Comparison of ENCODE assay signal across 9 cellular contexts in genomic region chr6:110053395-110054240, GRCh38.
DNase-seq lines count a peak whose midpoint lies in the region; ATAC-seq and TF ChIP-seq lines count a peak whose summit lies in the region.
"Had no signal": no experiment of that assay in that cellular context is flagged by ENCODE, and none has a peak within 500 bp of the region (broad histone marks: within the 10 kb centered on the region; RNA-seq: fewer than 3 reads in every experiment).

No MANE protein-coding gene starts in this region.

- peaks cover 0 to 19% (median 2%) of the 10 kb centered on the region in 6 donors for H3K4me1 ChIP-seq in spleen

- no peaks in the 10 kb centered on the region for H3K36me3 Mint-ChIP-seq in activated CD4-positive, alpha-beta T cell treated with anti-CD3 and anti-CD28 coated beads, Interleukin-2, amount 10 ng/mL, durations not matched to agents 24 days and 14 days (ENCODE audit: low read depth)
- H3K36me3 Mint-ChIP-seq in activated naive CD8-positive, alpha-beta T cell treated with anti-CD3 and anti-CD28 coated beads, Interleukin-2, amount 50 U/mL, for 24 hours (ENCODE audit: low read depth): no peaks in the 10 kb centered on the region
- H3K36me3 Mint-ChIP-seq: activated naive CD8-positive, alpha-beta T cell treated with anti-CD3 and anti-CD28 coated beads, Interleukin-2, amount 10 ng/mL, durations not matched to agents 7 days and 5 days had no signal

- no peaks in the 10 kb centered on the region for H3K4me1 Mint-ChIP-seq in activated CD4-positive, alpha-beta T cell treated with anti-CD3 and anti-CD28 coated beads, Interleukin-2, amount 10 ng/mL, durations not matched to agents 24 days and 14 days
- H3K4me1 Mint-ChIP-seq in activated naive CD8-positive, alpha-beta T cell treated with anti-CD3 and anti-CD28 coated beads, Interleukin-2, amount 50 U/mL, for 24 hours: no peaks in the 10 kb centered on the region
- H3K4me1 Mint-ChIP-seq: activated naive CD8-positive, alpha-beta T cell treated with anti-CD3 and anti-CD28 coated beads, Interleukin-2, amount 10 ng/mL, durations not matched to agents 7 days and 5 days had no signal

- H3K9me3 ChIP-seq in spleen: no peaks in the 10 kb centered on the region

- intact Hi-C loops in activated CD4-positive, alpha-beta T cell treated with anti-CD3 and anti-CD28 coated beads, Interleukin-2, amount 10 ng/mL, durations not matched to agents 24 days and 14 days (cut with micrococcal nuclease): loop anchor here (1.0 to 5.0 kb wide), 2 partner anchors 339 to 348 kb away; no protein-coding TSS in a partner anchor
- intact Hi-C loops in spleen (cut with DNase I; ENCODE audit: low total_unique reads): loop anchor here (10.0 kb wide), 1 partner anchor 529 kb away; no protein-coding TSS in a partner anchor

- H3K36me3 ChIP-seq in spleen: no peaks in the 10 kb centered on the region

- TF ChIP-seq CTCF in spleen (IDR thresholded peaks at IDR 0.05 in 8 of 11, conservative IDR thresholded peaks at IDR 0.05 in 3 of 11): peak; percentile 28 to 78 (median 68)

- no peak for ATAC-seq in activated naive CD8-positive, alpha-beta T cell treated with anti-CD3 and anti-CD28 coated beads, Interleukin-2, amount 50 U/mL, for 24 hours
- ATAC-seq in GM21723 (IDR thresholded peaks at IDR 0.05; ENCODE audit: unreplicated experiment): no peak

- H3K9me3 Mint-ChIP-seq in activated CD4-positive, alpha-beta T cell treated with anti-CD3 and anti-CD28 coated beads, Interleukin-2, amount 10 ng/mL, durations not matched to agents 24 days and 14 days: no peaks in the 10 kb centered on the region
- H3K9me3 Mint-ChIP-seq in activated naive CD8-positive, alpha-beta T cell treated with anti-CD3 and anti-CD28 coated beads, Interleukin-2, amount 50 U/mL, for 24 hours: no peaks in the 10 kb centered on the region
- H3K9me3 Mint-ChIP-seq: activated naive CD8-positive, alpha-beta T cell treated with anti-CD3 and anti-CD28 coated beads, Interleukin-2, amount 10 ng/mL, durations not matched to agents 7 days and 5 days had no signal

- H3K4me3 Mint-ChIP-seq in activated CD4-positive, alpha-beta T cell treated with anti-CD3 and anti-CD28 coated beads, Interleukin-2, amount 10 ng/mL, durations not matched to agents 24 days and 14 days: no peak overlapping the region
- H3K4me3 Mint-ChIP-seq in activated naive CD8-positive, alpha-beta T cell treated with anti-CD3 and anti-CD28 coated beads, Interleukin-2, amount 50 U/mL, for 24 hours: no peak overlapping the region
- H3K4me3 Mint-ChIP-seq: activated naive CD8-positive, alpha-beta T cell treated with anti-CD3 and anti-CD28 coated beads, Interleukin-2, amount 10 ng/mL, durations not matched to agents 7 days and 5 days had no signal

- 18 to 30% (median 20%) methylated on average over 5 of the region's 5 CpGs for WGBS in spleen, 5 donors

- no peak overlapping the region for H3K27ac Mint-ChIP-seq in activated CD4-positive, alpha-beta T cell treated with anti-CD3 and anti-CD28 coated beads, Interleukin-2, amount 10 ng/mL, durations not matched to agents 24 days and 14 days
- H3K27ac Mint-ChIP-seq in activated naive CD8-positive, alpha-beta T cell treated with anti-CD3 and anti-CD28 coated beads, Interleukin-2, amount 50 U/mL, for 24 hours: no peak overlapping the region
- H3K27ac Mint-ChIP-seq: activated naive CD8-positive, alpha-beta T cell treated with anti-CD3 and anti-CD28 coated beads, Interleukin-2, amount 10 ng/mL, durations not matched to agents 7 days and 5 days had no signal

- no peak overlapping the region for H3K27ac ChIP-seq in spleen

- DNase-seq in activated CD4-positive, alpha-beta T cell treated with anti-CD3 and anti-CD28 coated beads, Interleukin-2, amount 10 ng/mL, durations not matched to agents 24 days and 14 days: peak; percentile 65
- DNase-seq in activated CD4-positive, alpha-beta T cell treated with anti-CD3 and anti-CD28 coated beads, Interleukin-2, amount 50 U/mL, for 48 hours: no peak
- DNase-seq in NCI-H1694 treated with DMSO at 0.1 percent for 48 hours (lab: John Stamatoyannopoulos, UW) (peak; percentile 16), amniotic stem cell (lab: John Stamatoyannopoulos, UW) (peak; percentile 24), hepatic stellate cell (ENCODE audit: low spot score) (peak; percentile 58), spleen (no peak)
- DNase-seq in activated naive CD8-positive, alpha-beta T cell treated with anti-CD3 and anti-CD28 coated beads, Interleukin-2, amount 50 U/mL, for 24 hours: no peak
- DNase-seq: activated naive CD8-positive, alpha-beta T cell treated with anti-CD3 and anti-CD28 coated beads, Interleukin-2, amount 10 ng/mL, durations not matched to agents 7 days and 5 days had no signal

- no peaks in the 10 kb centered on the region for H3K27me3 ChIP-seq in spleen (replicated peaks in 1 of 7)

- no peak for TF ChIP-seq POLR2A in spleen (IDR thresholded peaks at IDR 0.05)

- no peak overlapping the region for H3K4me3 ChIP-seq in spleen

- peaks cover 28% of the 10 kb centered on the region for H3K27me3 Mint-ChIP-seq in activated CD4-positive, alpha-beta T cell treated with anti-CD3 and anti-CD28 coated beads, Interleukin-2, amount 10 ng/mL, durations not matched to agents 24 days and 14 days
- no peaks in the 10 kb centered on the region for H3K27me3 Mint-ChIP-seq in activated naive CD8-positive, alpha-beta T cell treated with anti-CD3 and anti-CD28 coated beads, Interleukin-2, amount 50 U/mL, for 24 hours

Comparison
In these comparisons a context has a peak if more than half of its experiments do, and no peak if none do; other contexts are left out.
1. DNase-seq: peak in activated CD4-positive, alpha-beta T cell treated with anti-CD3 and anti-CD28 coated beads, Interleukin-2, amount 10 ng/mL, durations not matched to agents 24 days and 14 days (single experiment), NCI-H1694 treated with DMSO at 0.1 percent for 48 hours (single experiment), amniotic stem cell (single experiment) and hepatic stellate cell (single experiment); none in activated CD4-positive, alpha-beta T cell treated with anti-CD3 and anti-CD28 coated beads, Interleukin-2, amount 50 U/mL, for 48 hours (0 of 2), spleen (single experiment) and activated naive CD8-positive, alpha-beta T cell treated with anti-CD3 and anti-CD28 coated beads, Interleukin-2, amount 50 U/mL, for 24 hours (single experiment).